27 cellular contexts compared by ENCODE assay signal in genomic region chr12:105336411-105336810, GRCh38. TPM values are rescaled to one million over a fixed set of nuclear protein-coding genes. Genes with fewer than 3 reads are reported as not detected.
DNase-seq lines count a peak whose midpoint lies in the region; ATAC-seq and TF ChIP-seq lines count a peak whose summit lies in the region.
"Had no signal": no experiment of that assay in that cellular context is flagged by ENCODE, and none has a peak within 500 bp of the region (broad histone marks: within the 10 kb centered on the region; RNA-seq: fewer than 3 reads in every experiment).

No MANE protein-coding gene starts in this region.

- H3K9me3 Mint-ChIP-seq in Calu3 (ENCODE audit: low read depth, unreplicated experiment), result peaks cover 9% of the 10 kb centered on the region
- H3K9me3 Mint-ChIP-seq in central memory CD8-positive, alpha-beta T cell, result peaks cover 6% of the 10 kb centered on the region
- peaks cover 3% of the 10 kb centered on the region for H3K9me3 Mint-ChIP-seq in natural killer cell treated with Interleukin-12 subunit alpha and Interleukin-12 subunit beta and Interleukin-15 and Interleukin-18, amount 100 ng/mL, for 72 hours

- H3K4me3 Mint-ChIP-seq in Calu3 (ENCODE audit: low read depth, unreplicated experiment), result no peak overlapping the region
- H3K4me3 Mint-ChIP-seq in central memory CD8-positive, alpha-beta T cell, result peak overlapping the region; percentile 4
- no peak overlapping the region for H3K4me3 Mint-ChIP-seq in natural killer cell treated with Interleukin-12 subunit alpha and Interleukin-12 subunit beta and Interleukin-15 and Interleukin-18, amount 100 ng/mL, for 72 hours
- H3K4me3 Mint-ChIP-seq: activated CD4-positive, alpha-beta memory T cell treated with anti-CD3 and anti-CD28 coated beads for 36 hours; activated naive CD4-positive, alpha-beta T cell treated with anti-CD3 and anti-CD28 coated beads, Interleukin-2, amount 50 U/mL, for 24 hours; activated T-cell treated with anti-CD3 and anti-CD28 coated beads, Interleukin-2, amount 50 U/mL, for 4 hours; CD8-positive, alpha-beta T cell; neural progenitor cell; WTC11 had no signal

- H3K4me1 ChIP-seq in heart left ventricle, result peaks cover 0 to 4% (median 0%) of the 10 kb centered on the region in 12 donors
- H3K4me1 ChIP-seq: left lung, prostate gland had no signal

- no peaks in the 10 kb centered on the region for H3K27me3 ChIP-seq in heart left ventricle
- H3K27me3 ChIP-seq: foreskin keratinocyte had no signal

- BruUV-seq in Calu3 (replicated peaks; lab: Mats Ljungman, UMichigan), result no TSS peak

- H3K27me3 Mint-ChIP-seq in Calu3 (ENCODE audit: unreplicated experiment), result no peaks in the 10 kb centered on the region
- H3K27me3 Mint-ChIP-seq in central memory CD8-positive, alpha-beta T cell, result no peaks in the 10 kb centered on the region
- H3K27me3 Mint-ChIP-seq in natural killer cell treated with Interleukin-12 subunit alpha and Interleukin-12 subunit beta and Interleukin-15 and Interleukin-18, amount 100 ng/mL, for 72 hours, result no peaks in the 10 kb centered on the region
- H3K27me3 Mint-ChIP-seq: activated CD4-positive, alpha-beta memory T cell treated with anti-CD3 and anti-CD28 coated beads for 36 hours; activated naive CD4-positive, alpha-beta T cell treated with anti-CD3 and anti-CD28 coated beads, Interleukin-2, amount 50 U/mL, for 24 hours had no signal

- WGBS in heart left ventricle, 4 donors, result 84 to 92% (median 88%) methylated on average over 7 of the region's 7 CpGs

- H3K4me1 Mint-ChIP-seq in Calu3 (ENCODE audit: low read depth, unreplicated experiment), result peaks cover 54% of the 10 kb centered on the region
- peaks cover 72% of the 10 kb centered on the region for H3K4me1 Mint-ChIP-seq in central memory CD8-positive, alpha-beta T cell
- H3K4me1 Mint-ChIP-seq in natural killer cell treated with Interleukin-12 subunit alpha and Interleukin-12 subunit beta and Interleukin-15 and Interleukin-18, amount 100 ng/mL, for 72 hours (ENCODE audit: low read depth in 2 of 2), result peaks cover 49 to 69% of the 10 kb centered on the region in 2 donors

- TF ChIP-seq POLR2A in heart left ventricle (IDR thresholded peaks at IDR 0.05), result no peak

- no peak for ATAC-seq in central memory CD8-positive, alpha-beta T cell (replicated peaks; ENCODE audit: extremely low read depth, poor library complexity, severe bottlenecking)
- ATAC-seq in natural killer cell treated with Interleukin-12 subunit alpha and Interleukin-12 subunit beta and Interleukin-15 and Interleukin-18, amount 100 ng/mL, for 72 hours, result no peak
- no peak for ATAC-seq in heart left ventricle
- ATAC-seq in GM18907 (IDR thresholded peaks at IDR 0.05; ENCODE audit: unreplicated experiment), result no peak
- ATAC-seq: activated T-cell treated with anti-CD3 and anti-CD28 coated beads, Interleukin-2, amount 50 U/mL, for 4 hours; CD8-positive, alpha-beta T cell; foreskin keratinocyte; left lung; WTC11 had no signal

- TF ChIP-seq CTCF in Calu3 (IDR thresholded peaks at IDR 0.05; ENCODE audit: unreplicated experiment) (no peak), heart left ventricle (IDR thresholded peaks at IDR 0.05) (no peak)

- intact Hi-C loops in Calu3 (cut with micrococcal nuclease; ENCODE audit: unreplicated experiment) (no loop called here), heart left ventricle (cut with DNase I) (no loop called here)

- H3K27ac Mint-ChIP-seq in Calu3 (ENCODE audit: unreplicated experiment), result peak overlapping the region; percentile 25
- H3K27ac Mint-ChIP-seq in central memory CD8-positive, alpha-beta T cell (ENCODE audit: low read depth), result peak overlapping the region; percentile 65
- peak overlapping the region; percentile 1 to 67 for H3K27ac Mint-ChIP-seq in natural killer cell treated with Interleukin-12 subunit alpha and Interleukin-12 subunit beta and Interleukin-15 and Interleukin-18, amount 100 ng/mL, for 72 hours
- H3K27ac Mint-ChIP-seq: activated CD4-positive, alpha-beta memory T cell treated with anti-CD3 and anti-CD28 coated beads for 36 hours; activated naive CD4-positive, alpha-beta T cell treated with anti-CD3 and anti-CD28 coated beads, Interleukin-2, amount 50 U/mL, for 24 hours; CD8-positive, alpha-beta T cell; neural progenitor cell; WTC11 had no signal

- peaks cover 30% of the 10 kb centered on the region for H3K36me3 Mint-ChIP-seq in Calu3 (ENCODE audit: insufficient read depth, unreplicated experiment)
- H3K36me3 Mint-ChIP-seq in central memory CD8-positive, alpha-beta T cell (ENCODE audit: insufficient read depth), result peaks cover 17% of the 10 kb centered on the region
- H3K36me3 Mint-ChIP-seq in natural killer cell treated with Interleukin-12 subunit alpha and Interleukin-12 subunit beta and Interleukin-15 and Interleukin-18, amount 100 ng/mL, for 72 hours, result peaks cover 13% of the 10 kb centered on the region

- no peak overlapping the region for H3K4me3 ChIP-seq in heart left ventricle
- H3K4me3 ChIP-seq: left lung, neural progenitor cell, prostate gland, SK-N-MC had no signal

- DNase-seq in Calu3 (no peak), heart left ventricle (no peak), NCI-H1092 (lab: John Stamatoyannopoulos, UW) (no peak), NCI-H748 treated with DMSO at 0.1 percent for 48 hours (lab: John Stamatoyannopoulos, UW) (no peak)
- no peak for DNase-seq in central memory CD8-positive, alpha-beta T cell (ENCODE audit: low spot score in 2 of 2)
- DNase-seq in natural killer cell treated with Interleukin-12 subunit alpha and Interleukin-12 subunit beta and Interleukin-15 and Interleukin-18, amount 100 ng/mL, for 72 hours (ENCODE audit: low spot score), result no peak
- DNase-seq: activated CD4-positive, alpha-beta memory T cell treated with anti-CD3 and anti-CD28 coated beads for 36 hours; activated T-cell treated with anti-CD3 and anti-CD28 coated beads, Interleukin-2, amount 50 U/mL, for 4 hours; aorta; caudate nucleus; CD8-positive, alpha-beta T cell; foreskin keratinocyte; Kasumi-1; left lung; NCI-H2081 treated with DMSO at 0.1 percent for 48 hours; NCI-H510A; RPMI8226; substantia nigra; T-helper 9 cell had no signal

- peaks cover 36% of the 10 kb centered on the region for H3K36me3 ChIP-seq in KOPT-K1 (ENCODE audit: insufficient read depth, low read length)
- H3K36me3 ChIP-seq in heart left ventricle, result no peaks in the 10 kb centered on the region
- H3K36me3 ChIP-seq: left lung, prostate gland had no signal

- CTCF ChIA-PET in Calu3 (lab: Charles Lee), result interaction anchor here (0.6 kb wide), 1 partner anchor 28 kb away, joined by 3 read pairs; no protein-coding TSS in a partner anchor

- peak overlapping the region; percentile 21 for H3K27ac ChIP-seq in KOPT-K1 (ENCODE audit: low read depth, low read length, poor library complexity, severe bottlenecking)
- no peak overlapping the region for H3K27ac ChIP-seq in heart left ventricle
- H3K27ac ChIP-seq: epithelial cell of prostate, foreskin keratinocyte, left lung, neural progenitor cell, prostate gland, SK-N-MC had no signal

- H3K9me3 ChIP-seq in KOPT-K1 (ENCODE audit: insufficient read depth, low read length, poor library complexity, severe bottlenecking) (peaks cover 19% of the 10 kb centered on the region), heart left ventricle (peaks cover 0 to 13% (median 7%) of the 10 kb centered on the region in 12 donors)
- H3K9me3 ChIP-seq: prostate gland had no signal

RNA-seq across cellular contexts. Expression of gene C12orf75, which starts 5.9 kb away (rescaled TPM):
- total RNA-seq in Calu3 (2022), result 336 and 363 TPM in 2 replicates
- total RNA-seq in natural killer cell treated with Interleukin-12 subunit alpha and Interleukin-12 subunit beta and Interleukin-15 and Interleukin-18, amount 100 ng/mL, for 72 hours, result 100 to 1,000 TPM in 1 of 2 donors, 10 to 100 TPM in 1; 65.5 to 159 TPM
- 10 to 100 TPM in 2 of 9 donors, 1 to 10 TPM in 3, under 1 TPM in 3, not detected in 1; 0.52 to 14.5 (median 1.5) TPM for total RNA-seq in heart left ventricle
- 1 to 10 TPM in 1 of 2 donors, under 1 TPM in 1; 0.33 to 1.7 TPM for polyA plus RNA-seq in heart left ventricle

Comparison
In these comparisons a context has a peak if more than half of its experiments do, and no peak if none do; other contexts are left out.
1. RNA of gene C12orf75, which starts 5.9 kb away (total RNA-seq): 336 to 363 TPM in Calu3 and 65.5 to 159 TPM in natural killer cell treated with Interleukin-12 subunit alpha and Interleukin-12 subunit beta and Interleukin-15 and Interleukin-18, amount 100 ng/mL, for 72 hours; 0.52 to 14.5 TPM in heart left ventricle; every median in the first group is over 4 times any median in the second.
2. Peak in every context shown above with its lines, with median percentiles within 50 percentile points of each other: H3K27ac Mint-ChIP-seq.